ENCODE assay signal across 8 cellular contexts in genomic region chr2:74181739-74182138, GRCh38. TPM values are rescaled to one million over a fixed set of nuclear protein-coding genes. Genes with fewer than 3 reads are reported as not detected.
DNase-seq lines count a peak whose midpoint lies in the region; ATAC-seq, FAIRE-seq and TF ChIP-seq lines count a peak whose summit lies in the region.

No MANE protein-coding gene starts in this region.

- no peak for TF ChIP-seq CTCF in lung (IDR thresholded peaks at IDR 0.05; ENCODE audit: control extremely low read depth, extremely low read depth)

- H3K9me3 ChIP-seq in lung (ENCODE audit: control insufficient read depth in 2 of 2, insufficient read depth in 1 of 2, low read length in 1 of 2) = no peaks in the 10 kb centered on the region

- H3K4me3 ChIP-seq in lung = no peak overlapping the region

- H3K36me3 Mint-ChIP-seq in activated naive CD8-positive, alpha-beta T cell treated with anti-CD3 and anti-CD28 coated beads, Interleukin-2, amount 10 ng/mL, durations not matched to agents 7 days and 5 days = peaks cover 5% of the 10 kb centered on the region
- H3K36me3 Mint-ChIP-seq in activated naive CD8-positive, alpha-beta T cell treated with anti-CD3 and anti-CD28 coated beads for 36 hours = peaks cover 6% of the 10 kb centered on the region

- H3K4me3 Mint-ChIP-seq in activated naive CD8-positive, alpha-beta T cell treated with anti-CD3 and anti-CD28 coated beads, Interleukin-2, amount 10 ng/mL, durations not matched to agents 7 days and 5 days = no peak overlapping the region
- no peak overlapping the region for H3K4me3 Mint-ChIP-seq in activated naive CD8-positive, alpha-beta T cell treated with anti-CD3 and anti-CD28 coated beads for 36 hours

- H3K9me3 Mint-ChIP-seq in activated naive CD8-positive, alpha-beta T cell treated with anti-CD3 and anti-CD28 coated beads, Interleukin-2, amount 10 ng/mL, durations not matched to agents 7 days and 5 days = no peaks in the 10 kb centered on the region
- no peaks in the 10 kb centered on the region for H3K9me3 Mint-ChIP-seq in activated naive CD8-positive, alpha-beta T cell treated with anti-CD3 and anti-CD28 coated beads for 36 hours

- H3K27ac Mint-ChIP-seq in activated naive CD8-positive, alpha-beta T cell treated with anti-CD3 and anti-CD28 coated beads, Interleukin-2, amount 10 ng/mL, durations not matched to agents 7 days and 5 days = peak overlapping the region; percentile 58
- no peak overlapping the region for H3K27ac Mint-ChIP-seq in activated naive CD8-positive, alpha-beta T cell treated with anti-CD3 and anti-CD28 coated beads for 36 hours

- FAIRE-seq in RCC 7860 (lab: Jason Lieb, UNC) = no peak

- no peaks in the 10 kb centered on the region for H3K36me3 ChIP-seq in lung (ENCODE audit: control insufficient read depth in 2 of 2, insufficient read depth in 2 of 2, low read length in 2 of 2)

- POLR2A ChIA-PET in activated naive CD8-positive, alpha-beta T cell treated with anti-CD3 and anti-CD28 coated beads, Interleukin-2, amount 10 ng/mL, durations not matched to agents 7 days and 5 days (lab: Charles Lee) = interaction anchor here (0.7 to 8.2 kb wide), 3 partner anchors 20 to 252 kb away, joined by 3 to 276 read pairs (median 4); partner anchors contain the start of genes BOLA3 and MTHFD2

- H3K4me1 Mint-ChIP-seq in activated naive CD8-positive, alpha-beta T cell treated with anti-CD3 and anti-CD28 coated beads, Interleukin-2, amount 10 ng/mL, durations not matched to agents 7 days and 5 days = peaks cover 18% of the 10 kb centered on the region
- H3K4me1 Mint-ChIP-seq in activated naive CD8-positive, alpha-beta T cell treated with anti-CD3 and anti-CD28 coated beads for 36 hours = peaks cover 23% of the 10 kb centered on the region

- peaks cover 1 to 3% of the 10 kb centered on the region in 2 donors for H3K4me1 ChIP-seq in lung (ENCODE audit: control insufficient read depth in 2 of 2, insufficient read depth in 2 of 2, low read length in 2 of 2)

- H3K27ac ChIP-seq in lung (ENCODE audit: low read depth in 1 of 2, low read length in 1 of 2) = no peak overlapping the region

- 22 to 45% methylated on average over 7 of the region's 7 CpGs for WGBS in lung, 2 donors

- no peak for DNase-seq in activated naive CD8-positive, alpha-beta T cell treated with anti-CD3 and anti-CD28 coated beads, Interleukin-2, amount 10 ng/mL, durations not matched to agents 7 days and 5 days
- DNase-seq in activated naive CD8-positive, alpha-beta T cell treated with anti-CD3 and anti-CD28 coated beads for 36 hours = no peak
- peak; percentile 98 for DNase-seq in SKM-1 (lab: John Stamatoyannopoulos, UW; ENCODE audit: unreplicated experiment)
- DNase-seq in lung (ENCODE audit: low spot score) = peak; percentile 63
- no peak for DNase-seq in RCC 7860 (ENCODE audit: low spot score)
- DNase-seq in T1000 (lab: John Stamatoyannopoulos, UW) = no peak
- DNase-seq in foreskin melanocyte = no peak

- no peak for ATAC-seq in activated naive CD8-positive, alpha-beta T cell treated with anti-CD3 and anti-CD28 coated beads, Interleukin-2, amount 10 ng/mL, durations not matched to agents 7 days and 5 days (ENCODE audit: low read depth)
- peak; percentile 30 for ATAC-seq in HG03457 (IDR thresholded peaks at IDR 0.05; ENCODE audit: unreplicated experiment)
- no peak for ATAC-seq in lung (ENCODE audit: insufficient read depth, low FRiP score)

- H3K27me3 ChIP-seq in lung (ENCODE audit: control insufficient read depth, insufficient read depth) = no peaks in the 10 kb centered on the region

- H3K27me3 Mint-ChIP-seq in activated naive CD8-positive, alpha-beta T cell treated with anti-CD3 and anti-CD28 coated beads, Interleukin-2, amount 10 ng/mL, durations not matched to agents 7 days and 5 days = no peaks in the 10 kb centered on the region
- no peaks in the 10 kb centered on the region for H3K27me3 Mint-ChIP-seq in activated naive CD8-positive, alpha-beta T cell treated with anti-CD3 and anti-CD28 coated beads for 36 hours

RNA-seq across cellular contexts. Expression of gene MOB1A, which starts 3.1 kb away (rescaled TPM):
- 100 to 1,000 TPM; 178 TPM for total RNA-seq in activated naive CD8-positive, alpha-beta T cell treated with anti-CD3 and anti-CD28 coated beads, Interleukin-2, amount 10 ng/mL, durations not matched to agents 7 days and 5 days
- 100 to 1,000 TPM; 156 to 161 TPM for total RNA-seq in activated naive CD8-positive, alpha-beta T cell treated with anti-CD3 and anti-CD28 coated beads for 36 hours
- total RNA-seq in lung = 100 to 1,000 TPM in 1 of 2 donors, 10 to 100 TPM in 1; 88.4 to 117 TPM
- 10 to 100 TPM; 33.4 to 73.8 TPM for polyA plus RNA-seq in lung

RNA-seq across cellular contexts. Expression of gene MTHFD2, which starts 16.7 kb away (rescaled TPM):
- total RNA-seq in activated naive CD8-positive, alpha-beta T cell treated with anti-CD3 and anti-CD28 coated beads, Interleukin-2, amount 10 ng/mL, durations not matched to agents 7 days and 5 days = 100 to 1,000 TPM; 127 to 130 TPM
- 100 to 1,000 TPM; 375 to 398 TPM for total RNA-seq in activated naive CD8-positive, alpha-beta T cell treated with anti-CD3 and anti-CD28 coated beads for 36 hours
- 10 to 100 TPM; 20.9 to 84.1 TPM for total RNA-seq in lung
- polyA plus RNA-seq in lung = 10 to 100 TPM; 32.3 to 88.1 TPM

RNA-seq across cellular contexts. Expression of gene BOLA3, which starts 34.0 kb away (rescaled TPM):
- 10 to 100 TPM; 47.7 to 53.8 TPM for total RNA-seq in activated naive CD8-positive, alpha-beta T cell treated with anti-CD3 and anti-CD28 coated beads, Interleukin-2, amount 10 ng/mL, durations not matched to agents 7 days and 5 days
- 100 to 1,000 TPM; 148 to 154 TPM for total RNA-seq in activated naive CD8-positive, alpha-beta T cell treated with anti-CD3 and anti-CD28 coated beads for 36 hours
- 10 to 100 TPM; 12.0 to 36.4 TPM for total RNA-seq in lung
- polyA plus RNA-seq in lung = 10 to 100 TPM; 43.0 to 64.5 TPM

Comparison
In these comparisons a context has a peak if more than half of its experiments do, and no peak if none do; other contexts are left out.
1. DNase-seq: peak in SKM-1 (single experiment) and lung (single experiment); none in activated naive CD8-positive, alpha-beta T cell treated with anti-CD3 and anti-CD28 coated beads, Interleukin-2, amount 10 ng/mL, durations not matched to agents 7 days and 5 days (single experiment), activated naive CD8-positive, alpha-beta T cell treated with anti-CD3 and anti-CD28 coated beads for 36 hours (single experiment), RCC 7860 (single experiment), T1000 (single experiment) and foreskin melanocyte (single experiment).